ENCODE assay signal across 26 cellular contexts in genomic region chr10:12622691-12623090, GRCh38.
"Had no signal": no experiment of that assay in that cellular context is flagged by ENCODE, and none has a peak within 500 bp of the region (broad histone marks: within the 10 kb centered on the region; RNA-seq: fewer than 3 reads in every experiment).

No MANE protein-coding gene starts in this region.

- H3K36me3 Mint-ChIP-seq: mesothelial cell of epicardium had no signal

- H3K36me3 ChIP-seq: colonic mucosa, esophagus squamous epithelium, gastrocnemius medialis, heart right ventricle, left lung, lower lobe of right lung had no signal

- H3K4me3 ChIP-seq: colonic mucosa, esophagus squamous epithelium, gastrocnemius medialis, heart right ventricle, left lung, lower lobe of right lung, mucosa of descending colon had no signal

- H3K27ac ChIP-seq: colonic mucosa, epithelial cell of prostate, esophagus squamous epithelium, gastrocnemius medialis, heart right ventricle, left lung, lower lobe of right lung had no signal

- ATAC-seq: effector memory CD8-positive, alpha-beta T cell; esophagus mucosa; gastrocnemius medialis; heart right ventricle; left cardiac atrium; left lung; left ventricle myocardium superior; lower lobe of right lung; mucosa of descending colon had no signal

- FAIRE-seq: endometrium, islet of Langerhans, keratinocyte had no signal

- H3K9me3 ChIP-seq: colonic mucosa, esophagus squamous epithelium, gastrocnemius medialis, left lung, lower lobe of right lung, mucosa of descending colon had no signal

- DNase-seq: colonic mucosa; cortex of kidney; effector CD8-positive, alpha-beta T cell; effector memory CD8-positive, alpha-beta T cell; endodermal cell; erythroblast; esophagus squamous epithelium; foreskin fibroblast; foreskin melanocyte; gastrocnemius medialis; glutamatergic neuron; heart right ventricle; hippocampal formation; left cardiac atrium; left lung; left ventricle myocardium superior; lower lobe of right lung; mesenchymal stem cell; mucosa of descending colon had no signal

- H3K27me3 ChIP-seq: colonic mucosa, esophagus squamous epithelium, gastrocnemius medialis, heart right ventricle, left lung had no signal

- H3K4me3 Mint-ChIP-seq: dendritic cell treated with granulocyte-macrophage colony-stimulating factor and Interleukin-4, amounts not matched to agents 40 ng/mL and 50 ng/mL, for 4 days; effector memory CD8-positive, alpha-beta T cell; endodermal cell; mesothelial cell of epicardium had no signal

- H3K27me3 Mint-ChIP-seq: effector memory CD8-positive, alpha-beta T cell had no signal

- H3K27ac Mint-ChIP-seq: dendritic cell treated with granulocyte-macrophage colony-stimulating factor and Interleukin-4, amounts not matched to agents 40 ng/mL and 50 ng/mL, for 4 days; endodermal cell; mesothelial cell of epicardium had no signal

- H3K4me1 ChIP-seq: colonic mucosa, gastrocnemius medialis, left lung, lower lobe of right lung had no signal

- H3K4me1 Mint-ChIP-seq: endodermal cell had no signal
